In the genomic region with DNA sequence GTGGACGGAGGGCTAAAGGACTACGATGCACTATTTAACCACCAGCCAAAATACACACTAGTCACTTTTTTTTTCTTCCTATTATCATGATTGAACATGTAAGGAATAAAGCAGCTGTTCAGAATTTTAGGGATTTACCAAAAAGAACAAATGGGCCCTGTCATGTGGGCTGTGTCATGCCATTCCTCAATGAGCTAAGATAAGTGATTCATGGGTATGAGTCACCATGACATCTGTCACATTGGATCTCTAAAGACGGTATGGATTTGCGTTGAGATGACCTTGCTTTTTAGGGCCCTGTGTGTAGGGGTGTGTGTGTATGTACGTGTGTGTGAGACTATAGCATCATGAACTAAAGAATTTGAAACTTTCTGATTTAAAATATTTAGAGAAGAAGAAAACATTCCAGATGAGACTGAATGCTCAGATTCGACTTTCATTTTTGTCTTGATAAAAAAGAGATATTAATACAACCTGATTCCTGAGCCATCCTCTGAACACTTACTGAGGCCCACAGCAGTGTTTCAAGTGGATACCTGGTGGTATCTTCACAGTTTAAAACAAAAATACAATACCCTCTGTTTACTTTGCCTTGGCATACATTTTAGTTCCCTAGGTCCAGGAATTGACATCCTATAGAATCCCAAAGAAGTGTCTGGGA, we compare ENCODE assay signal across 11 cellular contexts.
A peak's percentile ranks its signal among the peaks of the same experiment; 100 is the strongest.
DNase-seq lines count a peak whose midpoint lies in the region; ATAC-seq and TF ChIP-seq lines count a peak whose summit lies in the region.
"Had no signal": no experiment of that assay in that cellular context is flagged by ENCODE, and none has a peak within 500 bp of the region (broad histone marks: within the 10 kb centered on the region; RNA-seq: fewer than 3 reads in every experiment).

No MANE protein-coding gene starts in this region.

- no peaks in the 10 kb centered on the region for H4K20me1 ChIP-seq in PC-9 (ENCODE audit: insufficient read depth)
- no peaks in the 10 kb centered on the region for H4K20me1 ChIP-seq in fibroblast of lung (ENCODE audit: control insufficient read depth, extremely low read depth, insufficient read depth, low read length)

- H3K9ac ChIP-seq in fibroblast of lung (ENCODE audit: insufficient read depth, low read length) = no peak overlapping the region

- intact Hi-C loops in PC-9 (cut with micrococcal nuclease; ENCODE audit: unreplicated experiment) = loop anchor here (10.0 kb wide), 1 partner anchor 513 kb away; no protein-coding TSS in a partner anchor
- intact Hi-C loops in body of pancreas (cut with DNase I) = no loop called here

- H3K27ac ChIP-seq in PC-9 = peak overlapping the region; percentile 36
- H3K27ac ChIP-seq in fibroblast of lung (ENCODE audit: insufficient read depth, low read length) = peak overlapping the region; percentile 6
- no peak overlapping the region for H3K27ac ChIP-seq in body of pancreas
- H3K27ac ChIP-seq: stomach had no signal

- POLR2A ChIA-PET in PC-9 (lab: Charles Lee; ENCODE audit: unreplicated experiment) = interaction anchor here (0.8 kb wide), 1 partner anchor 167 kb away, joined by 5 read pairs; no protein-coding TSS in a partner anchor

- H3K4me1 ChIP-seq in PC-9 (replicated peaks; ENCODE audit: insufficient read depth) (0 out of 2 replicates have a peak, but pooled peaks cover 9% of the 10 kb centered on the region), fibroblast of lung (ENCODE audit: control insufficient read depth, extremely low read depth, insufficient read depth, low read length) (peaks cover 18% of the 10 kb centered on the region), body of pancreas (no peaks in the 10 kb centered on the region)

- no peaks in the 10 kb centered on the region for H3K79me2 ChIP-seq in PC-9 (ENCODE audit: low read depth)
- H3K79me2 ChIP-seq in fibroblast of lung (ENCODE audit: control insufficient read depth, insufficient read depth, low read length) = no peaks in the 10 kb centered on the region

- H3K9me3 ChIP-seq in PC-9 (ENCODE audit: insufficient read depth, low read depth) (peaks cover 9% of the 10 kb centered on the region; the same call in 1 of the 2 replicates), fibroblast of lung (ENCODE audit: control insufficient read depth, insufficient read depth, low read depth, low read length) (no peaks in the 10 kb centered on the region), body of pancreas (no peaks in the 10 kb centered on the region)
- H3K9me3 ChIP-seq: stomach had no signal

- H3K27me3 ChIP-seq in PC-9 (ENCODE audit: insufficient read depth, low read depth) (no peaks in the 10 kb centered on the region), fibroblast of lung (ENCODE audit: control insufficient read depth, insufficient read depth, low read length) (no peaks in the 10 kb centered on the region), body of pancreas (no peaks in the 10 kb centered on the region)
- H3K27me3 ChIP-seq: stomach had no signal

- H2AFZ ChIP-seq in PC-9 (no peak overlapping the region), fibroblast of lung (ENCODE audit: low read length) (no peak overlapping the region)

- no peak overlapping the region for H3K4me3 ChIP-seq in PC-9
- H3K4me3 ChIP-seq in fibroblast of lung (replicated peaks in 1 of 4; ENCODE audit: control extremely low read depth in 1 of 4, insufficient read depth in 1 of 4, low read depth in 3 of 4, low read length in 4 of 4) = no peak overlapping the region
- H3K4me3 ChIP-seq in body of pancreas = no peak overlapping the region
- H3K4me3 ChIP-seq: stomach had no signal

- TF ChIP-seq POLR2A in body of pancreas (IDR thresholded peaks at IDR 0.05) = no peak

- H3K4me2 ChIP-seq in PC-9 (no peak overlapping the region), fibroblast of lung (ENCODE audit: extremely low read depth, insufficient read depth, low read length) (peak overlapping the region; percentile 5)

- in situ Hi-C loops in KBM-7 (cut with MboI; ENCODE audit: low pct_unique_long_range_greater_than_20kb, low sequenced_read_pairs) = no loop called here

- peaks cover 34% of the 10 kb centered on the region for H3F3A ChIP-seq in PC-9 (ENCODE audit: insufficient read depth, low read depth)

- TF ChIP-seq CTCF in PC-9 (conservative IDR thresholded peaks at IDR 0.05) (no peak), fibroblast of lung (conservative IDR thresholded peaks at IDR 0.05 in 1 of 2, IDR thresholded peaks at IDR 0.05 in 1 of 2; ENCODE audit: low read depth in 1 of 2, low read length in 2 of 2) (no peak), body of pancreas (IDR thresholded peaks at IDR 0.05) (no peak)

- H3K36me3 ChIP-seq in PC-9 (ENCODE audit: low read depth) (peaks cover 9% of the 10 kb centered on the region; the same call in 1 of the 2 replicates), fibroblast of lung (ENCODE audit: control insufficient read depth, insufficient read depth, low read length) (no peaks in the 10 kb centered on the region), body of pancreas (replicated peaks in 1 of 2; ENCODE audit: insufficient read depth in 1 of 2, low read depth in 2 of 2) (no peaks in the 10 kb centered on the region)
- H3K36me3 ChIP-seq: stomach had no signal

- peak; percentile 77 for DNase-seq in A172 (ENCODE audit: low spot score)
- DNase-seq in EL = peak; percentile 81
- peak in 1 of 2 experiments; percentile 55 for DNase-seq in PC-9
- DNase-seq in fibroblast of lung (ENCODE audit: low read depth in 2 of 2) = peak; percentile 83 to 92
- DNase-seq in body of pancreas = no peak
- DNase-seq in KBM-7 = no peak
- DNase-seq: NCI-H1092, small intestine, stomach had no signal

- no TSS peak for BruUV-seq in PC-9 (replicated peaks; lab: Mats Ljungman, UMichigan)

- 67 to 68% methylated on average over 6 of the region's 6 CpGs for WGBS in body of pancreas, 2 donors

- H3K9me2 ChIP-seq in PC-9 (ENCODE audit: insufficient read depth) = no peaks in the 10 kb centered on the region

- CTCF ChIA-PET in PC-9 (lab: Charles Lee) = no interaction called here

- no peak for ATAC-seq in body of pancreas
- ATAC-seq in HG02763 (IDR thresholded peaks at IDR 0.05; ENCODE audit: unreplicated experiment) = no peak
- ATAC-seq in HG03135 (IDR thresholded peaks at IDR 0.05; ENCODE audit: unreplicated experiment) = no peak

Comparison
In these comparisons a context has a peak if more than half of its experiments do, and no peak if none do; other contexts are left out.
1. DNase-seq: peak in A172 (single experiment), EL (single experiment) and fibroblast of lung (2 of 2); none in body of pancreas (0 of 4) and KBM-7 (single experiment).
2. H3K27ac ChIP-seq: peak in PC-9 (single experiment) and fibroblast of lung (single experiment); none in body of pancreas (0 of 4).